1 cellular context compared by ENCODE assay signal in the genomic region with DNA sequence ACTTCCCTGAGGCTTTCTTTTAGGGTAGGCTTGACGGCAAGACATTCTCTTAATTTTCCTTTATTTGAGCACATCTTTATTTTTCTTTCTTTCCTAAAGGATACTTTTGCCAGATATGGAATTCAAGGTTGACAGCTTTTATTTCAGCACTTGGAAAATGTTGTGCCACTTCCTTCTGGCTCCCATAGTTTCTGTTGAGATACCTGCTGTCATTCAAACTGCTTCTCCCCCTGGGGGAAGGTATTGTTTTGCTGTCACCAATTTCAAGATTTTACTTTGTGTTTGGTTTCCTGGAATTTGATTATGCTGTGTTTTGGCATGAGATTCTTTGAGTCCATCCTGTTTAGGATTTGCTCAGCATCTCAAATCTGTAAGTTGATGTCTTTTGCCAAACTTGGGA.
TF ChIP-seq lines count a peak whose summit lies in the region.

No MANE protein-coding gene starts in this region.

TF ChIP-seq in HCT116, 20 proteins besides CTCF, POLR2A, EP300 and RAD21 (continued from another document):
- TF ChIP-seq YY1 (IDR thresholded peaks at IDR 0.05; ENCODE audit: extremely low read depth, insufficient replicate concordance, low read depth, low read length) = no peak
